In the genomic region with DNA sequence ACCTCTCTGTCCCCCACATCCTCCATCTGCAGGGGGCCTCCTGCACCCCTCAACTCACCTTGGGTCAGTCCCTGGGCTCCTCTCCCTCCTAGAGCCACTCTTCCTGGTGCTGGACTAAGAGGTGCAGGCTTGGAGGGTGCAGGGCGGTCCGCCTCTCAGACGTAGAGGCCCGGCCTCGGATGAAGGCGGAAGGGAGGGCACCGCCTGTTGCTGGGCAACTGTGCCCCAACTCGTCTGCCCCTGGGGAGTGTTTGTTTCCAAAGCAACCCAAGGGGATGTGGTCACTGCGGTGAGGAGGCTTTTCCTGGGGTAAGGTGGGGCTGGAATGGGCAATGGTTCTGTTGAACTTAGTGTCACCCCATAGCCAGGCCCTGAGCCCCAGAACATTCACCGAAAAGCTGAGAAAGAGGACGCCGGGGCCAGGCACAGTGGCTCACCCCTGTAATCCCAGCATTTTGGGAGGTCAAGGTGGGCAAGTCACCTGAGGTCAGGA, we compare ENCODE assay signal across 9 cellular contexts. TPM values are rescaled to one million over a fixed set of nuclear protein-coding genes. Genes with fewer than 3 reads are reported as not detected.
DNase-seq lines count a peak whose midpoint lies in the region; ATAC-seq and TF ChIP-seq lines count a peak whose summit lies in the region.
"Had no signal": no experiment of that assay in that cellular context is flagged by ENCODE, and none has a peak within 500 bp of the region (broad histone marks: within the 10 kb centered on the region; RNA-seq: fewer than 3 reads in every experiment).

A gene with protein sequence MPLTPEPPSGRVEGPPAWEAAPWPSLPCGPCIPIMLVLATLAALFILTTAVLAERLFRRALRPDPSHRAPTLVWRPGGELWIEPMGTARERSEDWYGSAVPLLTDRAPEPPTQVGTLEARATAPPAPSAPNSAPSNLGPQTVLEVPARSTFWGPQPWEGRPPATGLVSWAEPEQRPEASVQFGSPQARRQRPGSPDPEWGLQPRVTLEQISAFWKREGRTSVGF (minus strand): TSS at position 138 of the 493 bp plus-strand sequence. CDS start 1,039 bp downstream, outside the sequence.

- H3K79me2 ChIP-seq in osteoblast (ENCODE audit: insufficient read depth, low read length) = no peaks in the 10 kb centered on the region

- no peaks in the 10 kb centered on the region for H3K9me3 Mint-ChIP-seq in activated naive CD8-positive, alpha-beta T cell treated with anti-CD3 and anti-CD28 coated beads, Interleukin-2, amount 50 U/mL, for 24 hours

- H3K4me3 ChIP-seq in upper lobe of right lung (peak within 1 kb of the TSS; percentile 53), osteoblast (ENCODE audit: insufficient read depth, low read length) (no peak within 1 kb of the TSS)

- H2AFZ ChIP-seq in osteoblast (ENCODE audit: low read length) = no peak within 1 kb of the TSS

- H3K36me3 ChIP-seq in upper lobe of right lung = no peaks in the 10 kb centered on the region
- no peaks in the 10 kb centered on the region for H3K36me3 ChIP-seq in osteoblast (ENCODE audit: insufficient read depth, low read length)

- H3K4me3 Mint-ChIP-seq in activated naive CD8-positive, alpha-beta T cell treated with anti-CD3 and anti-CD28 coated beads, Interleukin-2, amount 50 U/mL, for 24 hours = peak within 1 kb of the TSS; percentile 96

- H3K4me1 ChIP-seq in upper lobe of right lung (no peaks in the 10 kb centered on the region), osteoblast (ENCODE audit: insufficient read depth, low read length) (no peaks in the 10 kb centered on the region)

- peak; percentile 80 for ATAC-seq in GM18861 (IDR thresholded peaks at IDR 0.05; ENCODE audit: unreplicated experiment)
- peak; percentile 75 for ATAC-seq in HG03135 (IDR thresholded peaks at IDR 0.05; ENCODE audit: unreplicated experiment)
- peak; percentile 93 for ATAC-seq in activated naive CD8-positive, alpha-beta T cell treated with anti-CD3 and anti-CD28 coated beads, Interleukin-2, amount 50 U/mL, for 24 hours
- ATAC-seq in omental fat pad (ENCODE audit: low FRiP score) = peak; percentile 25
- peak; percentile 95 for ATAC-seq in upper lobe of right lung

- H3K4me1 Mint-ChIP-seq in activated naive CD8-positive, alpha-beta T cell treated with anti-CD3 and anti-CD28 coated beads, Interleukin-2, amount 50 U/mL, for 24 hours = peaks cover 68% of the 10 kb centered on the region

- intact Hi-C loops in upper lobe of right lung (cut with DNase I) = no loop called here

- H3K9me3 ChIP-seq in upper lobe of right lung (no peaks in the 10 kb centered on the region), osteoblast (ENCODE audit: low read depth, low read length) (no peaks in the 10 kb centered on the region)

- H3K4me2 ChIP-seq in osteoblast (ENCODE audit: insufficient read depth, low read length) = no peak within 1 kb of the TSS

- peaks cover 2% of the 10 kb centered on the region for H3K27me3 Mint-ChIP-seq in activated naive CD8-positive, alpha-beta T cell treated with anti-CD3 and anti-CD28 coated beads, Interleukin-2, amount 50 U/mL, for 24 hours

- no peaks in the 10 kb centered on the region for H4K20me1 ChIP-seq in osteoblast (ENCODE audit: insufficient read depth, low read length)

- H3K27ac Mint-ChIP-seq in activated naive CD8-positive, alpha-beta T cell treated with anti-CD3 and anti-CD28 coated beads, Interleukin-2, amount 50 U/mL, for 24 hours = peak within 1 kb of the TSS; percentile 97

- no peaks in the 10 kb centered on the region for H3K27me3 ChIP-seq in upper lobe of right lung
- no peaks in the 10 kb centered on the region for H3K27me3 ChIP-seq in osteoblast (ENCODE audit: insufficient read depth, low read length)

- peak; percentile 95 for DNase-seq in T-helper 9 cell
- peak; percentile 90 for DNase-seq in activated naive CD8-positive, alpha-beta T cell treated with anti-CD3 and anti-CD28 coated beads, Interleukin-2, amount 50 U/mL, for 24 hours
- DNase-seq in omental fat pad (ENCODE audit: low spot score) = no peak
- DNase-seq in upper lobe of right lung = peak; percentile 91
- DNase-seq in osteoblast (ENCODE audit: insufficient read length, low spot score, missing footprints) = no peak
- DNase-seq in putamen (ENCODE audit: low spot score) = no peak

- no peak for TF ChIP-seq CTCF in omental fat pad (IDR thresholded peaks at IDR 0.05)
- no peak for TF ChIP-seq CTCF in upper lobe of right lung (IDR thresholded peaks at IDR 0.05)
- TF ChIP-seq CTCF in osteoblast (IDR thresholded peaks at IDR 0.05; ENCODE audit: extremely low read depth, low read depth, low read length) = no peak

- H3K36me3 Mint-ChIP-seq in activated naive CD8-positive, alpha-beta T cell treated with anti-CD3 and anti-CD28 coated beads, Interleukin-2, amount 50 U/mL, for 24 hours (ENCODE audit: low read depth) = peaks cover 22% of the 10 kb centered on the region

- H3K27ac ChIP-seq in upper lobe of right lung = peak within 1 kb of the TSS; percentile 80
- no peak within 1 kb of the TSS for H3K27ac ChIP-seq in osteoblast (ENCODE audit: low read depth, low read length)

RNA-seq across cellular contexts. Expression of the gene that starts here (rescaled TPM):
- total RNA-seq in omental fat pad (10 to 100 TPM in 1 of 4 donors, 1 to 10 TPM in 3; 1.6 to 14.2 (median 4.8) TPM), upper lobe of right lung (7.3 TPM), osteoblast (0.59 and 0.72 TPM in 2 replicates)
- total RNA-seq: myocyte had no signal

Comparison
In these comparisons a context has a peak if more than half of its experiments do, and no peak if none do; other contexts are left out.
1. ATAC-seq: peak in every context shown above with its lines; median percentile 95 in upper lobe of right lung; 93 in activated naive CD8-positive, alpha-beta T cell treated with anti-CD3 and anti-CD28 coated beads, Interleukin-2, amount 50 U/mL, for 24 hours; 80 in GM18861; 75 in HG03135; 25 in omental fat pad.
2. DNase-seq: peak in T-helper 9 cell (single experiment), activated naive CD8-positive, alpha-beta T cell treated with anti-CD3 and anti-CD28 coated beads, Interleukin-2, amount 50 U/mL, for 24 hours (single experiment) and upper lobe of right lung (single experiment); none in omental fat pad (single experiment), osteoblast (single experiment) and putamen (single experiment).